32 cellular contexts compared by ENCODE assay signal in the genomic region with DNA sequence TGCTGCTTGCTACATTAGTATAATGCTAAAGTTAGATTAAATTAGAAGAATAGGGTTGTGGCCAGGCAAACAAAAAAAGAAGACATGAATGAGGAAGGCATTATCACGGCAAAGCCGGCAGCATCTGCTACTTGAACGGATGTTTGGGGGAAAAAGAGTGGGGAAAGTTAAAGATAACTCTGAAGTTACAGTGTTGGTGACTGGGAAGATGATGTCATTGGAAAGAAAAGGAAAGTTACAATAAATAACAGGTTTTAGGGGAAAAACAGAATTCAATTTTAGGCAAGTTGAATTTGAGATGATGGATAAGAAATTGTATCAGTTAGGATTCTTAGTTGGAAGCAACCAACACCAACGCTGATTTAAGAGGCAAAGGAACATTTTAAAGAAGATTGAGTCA.
"Had no signal": no experiment of that assay in that cellular context is flagged by ENCODE, and none has a peak within 500 bp of the region (broad histone marks: within the 10 kb centered on the region; RNA-seq: fewer than 3 reads in every experiment).

No MANE protein-coding gene starts in this region.

- H3K27ac ChIP-seq: KMS-11, Peyer's patch, RWPE1, SJSA1 had no signal

- H3K4me3 ChIP-seq: Peyer's patch, SJSA1 had no signal

- ATAC-seq: PC-3, Right ventricle myocardium inferior had no signal

- H3K36me3 ChIP-seq: Peyer's patch, SJSA1 had no signal

- H3K27me3 ChIP-seq: Peyer's patch, SJSA1 had no signal

- H3K4me1 ChIP-seq: Peyer's patch, SJSA1 had no signal

- H3K9me3 ChIP-seq: Peyer's patch, SJSA1, SK-N-SH had no signal

- DNase-seq: Karpas-422, MM.1S, NCI-H1048, NCI-H1092 treated with DMSO at 0.1 percent for 48 hours, NCI-H1105 treated with DMSO at 0.1 percent for 48 hours, NCI-H1417, NCI-H1436, NCI-H146, NCI-H1694, NCI-H187, NCI-H1930, NCI-H2029 treated with DMSO at 0.1 percent for 48 hours, NCI-H2081 treated with DMSO at 0.1 percent for 48 hours, NCI-H2107, NCI-H2171, NCI-H226, NCI-H446 treated with DMSO at 0.1 percent for 48 hours, NCI-H510A, NCI-H524, NCI-H526, NCI-H69, NCI-H748 treated with DMSO at 0.1 percent for 48 hours, NCI-H82, PC-3, Peyer's patch, SHP77, SK-N-SH, SW 1271 had no signal
